1 cellular context compared by ENCODE assay signal in genomic region chr10:24989867-24990266, GRCh38.
TF ChIP-seq lines count a peak whose summit lies in the region.

No MANE protein-coding gene starts in this region.

TF ChIP-seq in SK-N-SH treated with all-trans-retinoic acid at 6 μM for 48 hours, 23 proteins besides CTCF, POLR2A, EP300 and RAD21 (continued from another document):
- no peak for TF ChIP-seq CSRNP3 (CRISPR knock-in tag; IDR thresholded peaks at IDR 0.05)
- TF ChIP-seq TOX (CRISPR knock-in tag; IDR thresholded peaks at IDR 0.05; ENCODE audit: borderline replicate concordance), result no peak
